1 cellular context compared by ENCODE assay signal in the genomic region with DNA sequence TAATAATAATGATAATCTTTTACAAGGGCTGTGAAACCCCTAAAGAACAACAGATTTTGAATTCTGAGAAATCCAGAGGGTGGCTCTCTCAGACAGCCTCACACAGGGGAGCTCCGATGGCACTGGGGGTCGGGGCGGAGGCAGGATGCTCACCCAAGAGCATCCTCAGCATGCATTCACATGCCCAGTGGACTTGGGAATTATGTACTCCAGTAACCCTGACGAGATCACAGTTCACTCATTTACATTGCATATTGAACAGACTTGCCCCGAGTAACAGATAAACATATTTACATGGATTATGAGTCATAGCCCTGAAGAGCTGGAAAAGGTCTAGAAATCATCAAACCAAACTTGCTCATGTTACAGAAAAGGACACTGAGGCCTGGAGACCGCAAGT.
TF ChIP-seq lines count a peak whose summit lies in the region.

No MANE protein-coding gene starts in this region.

TF ChIP-seq in K562, 482 proteins besides CTCF, POLR2A, EP300 and RAD21 (continued from another document):
- TF ChIP-seq, protein P1, sequence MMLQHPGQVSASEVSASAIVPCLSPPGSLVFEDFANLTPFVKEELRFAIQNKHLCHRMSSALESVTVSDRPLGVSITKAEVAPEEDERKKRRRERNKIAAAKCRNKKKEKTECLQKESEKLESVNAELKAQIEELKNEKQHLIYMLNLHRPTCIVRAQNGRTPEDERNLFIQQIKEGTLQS (IDR thresholded peaks at IDR 0.05), result peak; percentile 89
- TF ChIP-seq, protein P1 (CRISPR knock-in tag; conservative IDR thresholded peaks at IDR 0.05), result no peak
- TF ChIP-seq CBFA2T2 (conservative IDR thresholded peaks at IDR 0.05) (0 out of 2 replicates have a peak, but pooled peaks have one; percentile 19), FOS (IDR thresholded peaks at IDR 0.05; ENCODE audit: extremely low read depth, insufficient read length) (peak; percentile 23), ZFPM2 (CRISPR knock-in tag; IDR thresholded peaks at IDR 0.05) (no peak), JUN (IDR thresholded peaks at IDR 0.05; ENCODE audit: borderline replicate concordance, low read depth, low read length) (peak; percentile 82), JUN (CRISPR knock-in tag; IDR thresholded peaks at IDR 0.05; ENCODE audit: borderline replicate concordance) (no peak), ARID1B (IDR thresholded peaks at IDR 0.05) (peak; percentile 62), SMARCA4 (IDR thresholded peaks at IDR 0.05) (peak; percentile 70), TCF3 (CRISPR knock-in tag; IDR thresholded peaks at IDR 0.05) (0 out of 2 replicates have a peak, but pooled peaks have one; percentile 16), FOSL1 (tag; conservative IDR thresholded peaks at IDR 0.05) (peak; percentile 86)
- TF ChIP-seq, protein P2, sequence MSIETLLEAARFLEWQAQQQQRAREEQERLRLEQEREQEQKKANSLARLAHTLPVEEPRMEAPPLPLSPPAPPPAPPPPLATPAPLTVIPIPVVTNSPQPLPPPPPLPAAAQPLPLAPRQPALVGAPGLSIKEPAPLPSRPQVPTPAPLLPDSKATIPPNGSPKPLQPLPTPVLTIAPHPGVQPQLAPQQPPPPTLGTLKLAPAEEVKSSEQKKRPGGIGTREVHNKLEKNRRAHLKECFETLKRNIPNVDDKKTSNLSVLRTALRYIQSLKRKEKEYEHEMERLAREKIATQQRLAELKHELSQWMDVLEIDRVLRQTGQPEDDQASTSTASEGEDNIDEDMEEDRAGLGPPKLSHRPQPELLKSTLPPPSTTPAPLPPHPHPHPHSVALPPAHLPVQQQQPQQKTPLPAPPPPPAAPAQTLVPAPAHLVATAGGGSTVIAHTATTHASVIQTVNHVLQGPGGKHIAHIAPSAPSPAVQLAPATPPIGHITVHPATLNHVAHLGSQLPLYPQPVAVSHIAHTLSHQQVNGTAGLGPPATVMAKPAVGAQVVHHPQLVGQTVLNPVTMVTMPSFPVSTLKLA (conservative IDR thresholded peaks at IDR 0.05), result 0 out of 4 replicates have a peak, but pooled peaks of 1 of the 2 experiments have one; percentile 18
- TF ChIP-seq, protein P3, sequence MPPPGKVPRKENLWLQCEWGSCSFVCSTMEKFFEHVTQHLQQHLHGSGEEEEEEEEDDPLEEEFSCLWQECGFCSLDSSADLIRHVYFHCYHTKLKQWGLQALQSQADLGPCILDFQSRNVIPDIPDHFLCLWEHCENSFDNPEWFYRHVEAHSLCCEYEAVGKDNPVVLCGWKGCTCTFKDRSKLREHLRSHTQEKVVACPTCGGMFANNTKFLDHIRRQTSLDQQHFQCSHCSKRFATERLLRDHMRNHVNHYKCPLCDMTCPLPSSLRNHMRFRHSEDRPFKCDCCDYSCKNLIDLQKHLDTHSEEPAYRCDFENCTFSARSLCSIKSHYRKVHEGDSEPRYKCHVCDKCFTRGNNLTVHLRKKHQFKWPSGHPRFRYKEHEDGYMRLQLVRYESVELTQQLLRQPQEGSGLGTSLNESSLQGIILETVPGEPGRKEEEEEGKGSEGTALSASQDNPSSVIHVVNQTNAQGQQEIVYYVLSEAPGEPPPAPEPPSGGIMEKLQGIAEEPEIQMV (tag; conservative IDR thresholded peaks at IDR 0.05; ENCODE audit: low read depth), result no peak
- TF ChIP-seq, protein P4, sequence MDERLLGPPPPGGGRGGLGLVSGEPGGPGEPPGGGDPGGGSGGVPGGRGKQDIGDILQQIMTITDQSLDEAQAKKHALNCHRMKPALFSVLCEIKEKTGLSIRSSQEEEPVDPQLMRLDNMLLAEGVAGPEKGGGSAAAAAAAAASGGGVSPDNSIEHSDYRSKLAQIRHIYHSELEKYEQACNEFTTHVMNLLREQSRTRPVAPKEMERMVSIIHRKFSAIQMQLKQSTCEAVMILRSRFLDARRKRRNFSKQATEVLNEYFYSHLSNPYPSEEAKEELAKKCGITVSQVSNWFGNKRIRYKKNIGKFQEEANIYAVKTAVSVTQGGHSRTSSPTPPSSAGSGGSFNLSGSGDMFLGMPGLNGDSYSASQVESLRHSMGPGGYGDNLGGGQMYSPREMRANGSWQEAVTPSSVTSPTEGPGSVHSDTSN (CRISPR knock-in tag; IDR thresholded peaks at IDR 0.05; ENCODE audit: low read depth), result no peak
- TF ChIP-seq, protein P4 (tag; conservative IDR thresholded peaks at IDR 0.05; ENCODE audit: low read depth), result no peak
TF ChIP-seq in K562: peak in this region for 15.
